In the genomic region with DNA sequence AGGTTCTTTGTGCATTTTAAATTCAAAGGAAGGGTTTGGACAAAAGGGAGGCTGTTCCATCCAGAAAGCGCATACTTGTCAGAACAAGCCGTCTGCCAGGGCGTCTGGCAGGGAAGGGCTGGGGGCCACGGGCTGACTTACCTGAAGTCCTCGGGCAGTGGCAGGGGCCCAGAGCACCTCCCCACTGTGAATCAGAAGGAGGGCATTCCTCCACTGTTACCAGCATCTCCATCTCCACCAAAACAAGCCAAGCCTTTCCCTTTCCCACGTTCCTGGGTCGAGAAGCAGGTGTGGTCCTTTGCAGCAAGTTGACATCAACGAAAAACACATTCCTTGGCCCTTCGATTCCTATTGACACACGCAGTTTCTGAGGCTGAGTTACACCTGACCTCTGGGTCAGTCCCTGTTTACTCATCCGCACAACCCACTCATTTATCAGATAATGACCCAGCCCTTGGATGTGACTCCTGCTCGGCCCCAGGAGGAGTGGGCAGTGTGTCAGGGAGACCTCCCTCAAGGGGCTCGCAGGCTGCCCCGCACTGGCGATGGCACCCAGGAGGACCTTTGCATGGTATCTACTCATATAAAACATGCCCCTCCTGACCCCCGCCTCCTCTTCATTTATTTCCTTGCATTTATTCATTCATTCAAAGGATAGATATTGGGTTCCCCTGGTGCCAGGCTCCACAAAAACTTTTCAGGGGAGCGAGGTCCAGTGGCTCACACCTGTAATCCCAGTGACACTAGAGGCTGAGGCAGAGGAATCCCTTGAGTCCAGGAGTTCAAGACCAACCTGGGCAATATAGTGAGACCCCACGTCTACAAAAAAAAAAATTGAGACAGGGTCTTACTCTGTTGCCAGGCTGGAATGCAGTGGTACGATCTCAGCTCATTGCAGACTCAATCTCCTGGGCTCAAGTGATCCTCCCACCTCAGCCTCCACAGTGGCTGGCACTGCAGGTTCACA, we compare ENCODE assay signal across 1 cellular context.
TF ChIP-seq lines count a peak whose summit lies in the region.

No MANE protein-coding gene starts in this region.

TF ChIP-seq in IMR-90, 13 proteins besides CTCF, POLR2A, EP300 and RAD21 (continued from another document):
- TF ChIP-seq MAFK (IDR thresholded peaks at IDR 0.05; ENCODE audit: low read depth, low read length) (peak; percentile 41; the same call in 1 of the 2 replicates), FOS (IDR thresholded peaks at IDR 0.05; ENCODE audit: low read depth, low read length) (peak; percentile 60), RCOR1 (IDR thresholded peaks at IDR 0.05; ENCODE audit: insufficient replicate concordance, low read length) (peak; percentile 9)
